17 cellular contexts compared by ENCODE assay signal in the genomic region with DNA sequence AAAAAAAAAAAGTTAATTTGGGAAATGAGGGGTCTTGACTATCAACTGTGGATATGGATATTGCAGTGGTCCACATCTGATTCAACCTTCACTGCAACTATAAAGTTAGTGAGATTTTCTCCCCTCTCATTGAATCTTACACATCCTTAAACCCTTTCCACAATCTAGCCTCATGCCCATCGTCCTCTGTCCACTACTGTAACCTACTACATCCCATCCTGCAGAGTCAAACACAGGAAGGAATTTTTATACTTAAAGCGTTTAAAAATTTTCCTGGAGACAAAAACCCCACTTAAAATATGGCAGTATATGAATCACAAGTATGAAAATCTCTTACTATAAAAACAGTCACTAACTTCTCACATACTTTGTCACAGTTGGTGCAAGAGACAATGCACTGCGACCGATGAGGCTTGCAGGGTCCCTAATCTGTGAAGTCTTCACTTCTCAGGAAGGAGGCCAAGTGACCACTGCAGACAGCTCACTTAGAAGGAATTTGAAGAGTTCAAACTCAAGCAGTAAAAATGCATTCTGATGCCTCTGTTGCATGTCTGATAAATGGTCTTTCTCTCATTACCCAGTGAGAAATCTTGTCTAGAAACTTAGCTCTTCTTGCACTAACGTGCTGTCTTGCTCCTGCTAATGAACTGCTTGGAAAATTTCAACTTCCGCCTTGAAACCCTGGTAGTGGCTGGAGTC. TPM values are rescaled to one million over a fixed set of nuclear protein-coding genes. Genes with fewer than 3 reads are reported as not detected.
DNase-seq lines count a peak whose midpoint lies in the region; ATAC-seq and TF ChIP-seq lines count a peak whose summit lies in the region.
"Had no signal": no experiment of that assay in that cellular context is flagged by ENCODE, and none has a peak within 500 bp of the region (broad histone marks: within the 10 kb centered on the region; RNA-seq: fewer than 3 reads in every experiment).

No MANE protein-coding gene starts in this region.

- H3K36me3 ChIP-seq in BJ (ENCODE audit: control insufficient read depth, insufficient read depth, low read length) (no peaks in the 10 kb centered on the region), mesenchymal stem cell (ENCODE audit: control insufficient read depth in 1 of 2, insufficient read depth in 2 of 2, low read depth in 1 of 2, low read length in 2 of 2) (no peaks in the 10 kb centered on the region)

- H3K9ac ChIP-seq in mesenchymal stem cell (ENCODE audit: low read length): no peak overlapping the region
- H3K9ac ChIP-seq: parathyroid adenoma had no signal

- no peak overlapping the region for H3K14ac ChIP-seq in mesenchymal stem cell (ENCODE audit: low read length in 2 of 2)

- no peak overlapping the region for H2BK15ac ChIP-seq in mesenchymal stem cell (ENCODE audit: low read depth, poor library complexity, severe bottlenecking)

- no peaks in the 10 kb centered on the region for H3K79me1 ChIP-seq in mesenchymal stem cell (replicated peaks; ENCODE audit: low read length, poor library complexity, severe bottlenecking)

- no peaks in the 10 kb centered on the region for H3K9me3 ChIP-seq in mesenchymal stem cell (ENCODE audit: control insufficient read depth, low read length)

- no peak overlapping the region for H2BK12ac ChIP-seq in mesenchymal stem cell (ENCODE audit: low read length in 2 of 2)

- no peak overlapping the region for H4K8ac ChIP-seq in mesenchymal stem cell (ENCODE audit: low read length)

- ATAC-seq in HG02763 (IDR thresholded peaks at IDR 0.05; ENCODE audit: unreplicated experiment): no peak

- no peak overlapping the region for H2AK5ac ChIP-seq in mesenchymal stem cell (ENCODE audit: low read length, severe bottlenecking)

- H3K4me2 ChIP-seq in mesenchymal stem cell (ENCODE audit: low read length, poor library complexity, severe bottlenecking): no peak overlapping the region

- POLR2A ChIA-PET in BJ (lab: Charles Lee): interaction anchor here (0.5 kb wide), 1 partner anchor 58 kb away, joined by 5 read pairs; no protein-coding TSS in a partner anchor

- H3K27ac ChIP-seq in mesenchymal stem cell (ENCODE audit: low read length, poor library complexity, severe bottlenecking): peak overlapping the region; percentile 69
- H3K27ac ChIP-seq: parathyroid adenoma had no signal

- 16% methylated on average over 6 of the region's 6 CpGs for WGBS in mesenchymal stem cell

- H2BK120ac ChIP-seq in mesenchymal stem cell (ENCODE audit: low read depth, low read length): no peak overlapping the region

- in situ Hi-C loops in astrocyte of the spinal cord (cut with HindIII; ENCODE audit: low sequenced_read_pairs): no loop called here

- DNase-seq in BJ (ENCODE audit: low read depth) (peak; percentile 71), HS-5 (ENCODE audit: low read depth) (peak; percentile 56), astrocyte of the spinal cord (ENCODE audit: low read depth, low spot score) (peak; percentile 70), mesenchymal stem cell (peak; percentile 71), NCI-H1694 treated with DMSO at 0.1 percent for 48 hours (lab: John Stamatoyannopoulos, UW) (no peak)
- no peak for DNase-seq in activated CD4-positive, CD25-positive, alpha-beta regulatory T cell treated with anti-CD3 and anti-CD28 coated beads, Interleukin-2, amount 50 U/mL, for 72 hours
- no peak for DNase-seq in activated CD4-positive, alpha-beta T cell treated with anti-CD3 and anti-CD28 coated beads for 4 hours
- DNase-seq: activated B cell treated with CpG ODN at 0.5 μM for 24 hours; Calu3; cerebellar nuclear complex; MM.1S; NCI-H510A; SHP77; stimulated activated CD4-positive, alpha-beta T cell treated with anti-CD3 and anti-CD28 coated beads, Interleukin-2, amount 100 ng/mL, for 48 hours had no signal

- H2BK5ac ChIP-seq in mesenchymal stem cell (ENCODE audit: low read depth, low read length, poor library complexity, severe bottlenecking): no peak overlapping the region

- H4K91ac ChIP-seq in mesenchymal stem cell (ENCODE audit: low read length): no peak overlapping the region

- CTCF ChIA-PET in BJ (lab: Yijun Ruan, JAX): interaction anchor here (0.6 kb wide), 1 partner anchor 676 kb away, joined by 3 read pairs; no protein-coding TSS in a partner anchor

- H3K27me3 ChIP-seq in BJ (ENCODE audit: control insufficient read depth, insufficient read depth, low read length) (no peaks in the 10 kb centered on the region), mesenchymal stem cell (ENCODE audit: control insufficient read depth in 1 of 2, insufficient read depth in 1 of 2, low read length in 2 of 2) (no peaks in the 10 kb centered on the region)

- no peak overlapping the region for H2AFZ ChIP-seq in mesenchymal stem cell (ENCODE audit: low read depth, low read length)
- H2AFZ ChIP-seq: parathyroid adenoma had no signal

- no peak overlapping the region for H3K18ac ChIP-seq in mesenchymal stem cell (ENCODE audit: low read depth in 1 of 2, low read length in 2 of 2)

- H3K4ac ChIP-seq in mesenchymal stem cell (ENCODE audit: low read depth in 1 of 2, low read length in 2 of 2): no peak overlapping the region

- peaks cover 4% of the 10 kb centered on the region for H3K4me1 ChIP-seq in mesenchymal stem cell (ENCODE audit: control insufficient read depth, insufficient read depth, low read depth, low read length)
- H3K4me1 ChIP-seq: parathyroid adenoma had no signal

- H3K4me3 ChIP-seq in BJ (ENCODE audit: low read depth, low read length): no peak overlapping the region
- no peak overlapping the region for H3K4me3 ChIP-seq in astrocyte of the spinal cord (ENCODE audit: low read depth, low read length)
- H3K4me3 ChIP-seq in mesenchymal stem cell (ENCODE audit: insufficient read depth in 1 of 2, low read depth in 1 of 2, low read length in 2 of 2): no peak overlapping the region
- H3K4me3 ChIP-seq: lung had no signal

- no peak overlapping the region for H3K23ac ChIP-seq in mesenchymal stem cell (ENCODE audit: low read length in 2 of 2)

- no peak for TF ChIP-seq CTCF in BJ (IDR thresholded peaks at IDR 0.05; ENCODE audit: insufficient read depth, low read depth, low read length)
- no peak for TF ChIP-seq CTCF in astrocyte of the spinal cord (IDR thresholded peaks at IDR 0.05; ENCODE audit: low read depth, low read length)

RNA-seq across cellular contexts. Expression of gene ST8SIA6, which starts 50.3 kb away (rescaled TPM):
- polyA plus RNA-seq in BJ (2011; rRNA removed): 0.07 TPM in 1 of 2 replicates, not detected in the other
- 0.09 and 0.15 TPM in 2 replicates for polyA minus RNA-seq in BJ (2011; rRNA and poly(A)+ RNA removed)
- polyA plus RNA-seq in mesenchymal stem cell (2013, experiment 1 of 2): 0.03 TPM
- not detected for polyA plus RNA-seq in mesenchymal stem cell (2013, experiment 2 of 2)

Comparison
In these comparisons a context has a peak if more than half of its experiments do, and no peak if none do; other contexts are left out.
1. DNase-seq: peak in BJ (single experiment), HS-5 (single experiment), astrocyte of the spinal cord (single experiment) and mesenchymal stem cell (single experiment); none in activated CD4-positive, CD25-positive, alpha-beta regulatory T cell treated with anti-CD3 and anti-CD28 coated beads, Interleukin-2, amount 50 U/mL, for 72 hours (single experiment), NCI-H1694 treated with DMSO at 0.1 percent for 48 hours (single experiment) and activated CD4-positive, alpha-beta T cell treated with anti-CD3 and anti-CD28 coated beads for 4 hours (0 of 2).